8 cellular contexts compared by ENCODE assay signal in genomic region chr6:26312096-26312463, GRCh38. TPM values are rescaled to one million over a fixed set of nuclear protein-coding genes. Genes with fewer than 3 reads are reported as not detected.
DNase-seq lines count a peak whose midpoint lies in the region; ATAC-seq and TF ChIP-seq lines count a peak whose summit lies in the region.

No MANE protein-coding gene starts in this region.

- H3K4me1 Mint-ChIP-seq in activated T-helper 2 cell treated with anti-CD3 and anti-CD28 coated beads, Interferon-gamma antibody, Interleukin-2, Interleukin-4, amounts not matched to agents 10 μg/mL and 5 μg/mL and 100 μg/mL, durations not matched to agents 14 hours and 24 hours and 36 hours (ENCODE audit: low read depth): peaks cover 55% of the 10 kb centered on the region

- H3K27me3 Mint-ChIP-seq in activated T-helper 2 cell treated with anti-CD3 and anti-CD28 coated beads, Interferon-gamma antibody, Interleukin-2, Interleukin-4, amounts not matched to agents 10 μg/mL and 5 μg/mL and 100 μg/mL, durations not matched to agents 14 hours and 24 hours and 36 hours (ENCODE audit: low read depth): no peaks in the 10 kb centered on the region

- TF ChIP-seq CTCF in left ventricle myocardium inferior (IDR thresholded peaks at IDR 0.05; ENCODE audit: borderline replicate concordance) (no peak), tibial artery (IDR thresholded peaks at IDR 0.05) (no peak)

- intact Hi-C loops in left ventricle myocardium inferior (cut with micrococcal nuclease): no loop called here
- intact Hi-C loops in Right ventricle myocardium inferior (cut with DNase I): loop anchor here (5.0 kb wide), 4 partner anchors 40 to 1590 kb away; partner anchors contain the start of gene HMGN4
- intact Hi-C loops in activated T-helper 2 cell treated with anti-CD3 and anti-CD28 coated beads, Interferon-gamma antibody, Interleukin-2, Interleukin-4, amounts not matched to agents 10 μg/mL and 5 μg/mL and 100 μg/mL, durations not matched to agents 14 hours and 24 hours and 36 hours (cut with micrococcal nuclease): loop anchor here (2.0 to 5.0 kb wide), 3 partner anchors 40 to 243 kb away; a partner anchor contains a TSS
- intact Hi-C loops in tibial artery (cut with DNase I; ENCODE audit: low total_unique reads): no loop called here

- no peak for DNase-seq in left ventricle myocardium inferior
- no peak for DNase-seq in Right ventricle myocardium inferior (ENCODE audit: missing footprints)
- DNase-seq in activated T-helper 2 cell treated with anti-CD3 and anti-CD28 coated beads, Interferon-gamma antibody, Interleukin-2, Interleukin-4, amounts not matched to agents 10 μg/mL and 5 μg/mL and 100 μg/mL, durations not matched to agents 14 hours and 24 hours and 36 hours (ENCODE audit: low spot score): no peak
- DNase-seq in iris pigment epithelial cell (ENCODE audit: low read depth): peak; percentile 28
- DNase-seq in tibial artery: no peak
- DNase-seq in stimulated activated naive CD4-positive, alpha-beta T cell treated with Interleukin-2 at 50 U/mL for 16 hours (lab: John Stamatoyannopoulos, UW): no peak

- H3K9me3 Mint-ChIP-seq in activated T-helper 2 cell treated with anti-CD3 and anti-CD28 coated beads, Interferon-gamma antibody, Interleukin-2, Interleukin-4, amounts not matched to agents 10 μg/mL and 5 μg/mL and 100 μg/mL, durations not matched to agents 14 hours and 24 hours and 36 hours: no peaks in the 10 kb centered on the region

- peak overlapping the region; percentile 85 for H3K4me3 Mint-ChIP-seq in activated T-helper 2 cell treated with anti-CD3 and anti-CD28 coated beads, Interferon-gamma antibody, Interleukin-2, Interleukin-4, amounts not matched to agents 10 μg/mL and 5 μg/mL and 100 μg/mL, durations not matched to agents 14 hours and 24 hours and 36 hours (ENCODE audit: low read depth)

- H3K27ac Mint-ChIP-seq in activated T-helper 2 cell treated with anti-CD3 and anti-CD28 coated beads, Interferon-gamma antibody, Interleukin-2, Interleukin-4, amounts not matched to agents 10 μg/mL and 5 μg/mL and 100 μg/mL, durations not matched to agents 14 hours and 24 hours and 36 hours: peak overlapping the region; percentile 82

- H3K27ac ChIP-seq in left ventricle myocardium inferior (replicated peaks) (peak overlapping the region; percentile 63), tibial artery (peak overlapping the region; percentile 26 to 41)

- H3K36me3 ChIP-seq in left ventricle myocardium inferior (no peaks in the 10 kb centered on the region), tibial artery (no peaks in the 10 kb centered on the region)

- H3K9me3 ChIP-seq in left ventricle myocardium inferior (replicated peaks) (no peaks in the 10 kb centered on the region), tibial artery (no peaks in the 10 kb centered on the region)

- H3K36me3 Mint-ChIP-seq in activated T-helper 2 cell treated with anti-CD3 and anti-CD28 coated beads, Interferon-gamma antibody, Interleukin-2, Interleukin-4, amounts not matched to agents 10 μg/mL and 5 μg/mL and 100 μg/mL, durations not matched to agents 14 hours and 24 hours and 36 hours (ENCODE audit: low read depth): no peaks in the 10 kb centered on the region

- H3K4me1 ChIP-seq in left ventricle myocardium inferior (peaks cover 25% of the 10 kb centered on the region), tibial artery (peaks cover 0 to 12% (median 0%) of the 10 kb centered on the region in 4 donors)

- peaks cover 3% of the 10 kb centered on the region for H3K27me3 ChIP-seq in left ventricle myocardium inferior (ENCODE audit: low read depth)
- peaks cover 0 to 3% of the 10 kb centered on the region in 2 donors for H3K27me3 ChIP-seq in tibial artery

- H3K4me3 ChIP-seq in left ventricle myocardium inferior (peak overlapping the region; percentile 66), tibial artery (peak overlapping the region; percentile 48 to 58)

- ATAC-seq in Right ventricle myocardium inferior (no peak), HG02571 (IDR thresholded peaks at IDR 0.05; ENCODE audit: unreplicated experiment) (no peak)
- ATAC-seq in activated CD4-positive, CD25-positive, alpha-beta regulatory T cell treated with anti-CD3 and anti-CD28 coated beads, Interleukin-2, amount 50 U/mL, for 24 hours: no peak

RNA-seq across cellular contexts. Expression of gene BTN3A2, which starts 52.9 kb away (rescaled TPM):
- 13.1 TPM for total RNA-seq in left ventricle myocardium inferior
- 17.0 TPM for total RNA-seq in Right ventricle myocardium inferior
- total RNA-seq in activated T-helper 2 cell treated with anti-CD3 and anti-CD28 coated beads, Interferon-gamma antibody, Interleukin-2, Interleukin-4, amounts not matched to agents 10 μg/mL and 5 μg/mL and 100 μg/mL, durations not matched to agents 14 hours and 24 hours and 36 hours: 61.2 and 63.2 TPM in 2 replicates

Comparison
In these comparisons a context has a peak if more than half of its experiments do, and no peak if none do; other contexts are left out.
1. intact Hi-C loops: an anchor here in Right ventricle myocardium inferior (5.0 kb wide) and activated T-helper 2 cell treated with anti-CD3 and anti-CD28 coated beads, Interferon-gamma antibody, Interleukin-2, Interleukin-4, amounts not matched to agents 10 μg/mL and 5 μg/mL and 100 μg/mL, durations not matched to agents 14 hours and 24 hours and 36 hours (2.0 to 5.0 kb wide); none called in left ventricle myocardium inferior and tibial artery.